In genomic region chr9:131640438-131641181, GRCh38 we compare ENCODE assay signal across 13 cellular contexts.
DNase-seq lines count a peak whose midpoint lies in the region; ATAC-seq and TF ChIP-seq lines count a peak whose summit lies in the region.
"Had no signal": no experiment of that assay in that cellular context is flagged by ENCODE, and none has a peak within 500 bp of the region (broad histone marks: within the 10 kb centered on the region; RNA-seq: fewer than 3 reads in every experiment).

No MANE protein-coding gene starts in this region.

- peaks cover 30 to 37% of the 10 kb centered on the region in 2 donors for H3K4me1 ChIP-seq in mucosa of rectum (ENCODE audit: control insufficient read depth in 2 of 2, insufficient read depth in 2 of 2, low read length in 2 of 2)
- H3K4me1 ChIP-seq in vagina = peaks cover 48% of the 10 kb centered on the region

- ATAC-seq in Right ventricle myocardium inferior = peak; percentile 4
- ATAC-seq in left cardiac atrium = no peak
- ATAC-seq in HG03095 (IDR thresholded peaks at IDR 0.05; ENCODE audit: unreplicated experiment) = no peak
- ATAC-seq: GM12878 had no signal

- in situ Hi-C loops in brain microvascular endothelial cell (cut with HindIII; ENCODE audit: low pct_ligation_motif_present, low sequenced_read_pairs) = no loop called here

- TF ChIP-seq CTCF in brain microvascular endothelial cell (IDR thresholded peaks at IDR 0.05; ENCODE audit: low read depth, low read length, missing control alignments) (no peak), vagina (IDR thresholded peaks at IDR 0.05) (no peak)

- no peak overlapping the region for H3K27ac ChIP-seq in brain microvascular endothelial cell
- H3K27ac ChIP-seq in mucosa of rectum (ENCODE audit: low read depth in 2 of 2, low read length in 2 of 2) = peak overlapping the region; percentile 79 to 81
- H3K27ac ChIP-seq in vagina = peak overlapping the region; percentile 89
- H3K27ac ChIP-seq: cardiac muscle cell, SJSA1 had no signal

- H3K36me3 ChIP-seq in brain microvascular endothelial cell (replicated peaks) (no peaks in the 10 kb centered on the region), mucosa of rectum (ENCODE audit: control insufficient read depth in 2 of 2, insufficient read depth in 2 of 2, low read length in 2 of 2) (peaks cover 18 to 30% of the 10 kb centered on the region in 2 donors), vagina (peaks cover 0 to 18% of the 10 kb centered on the region in 2 donors)
- H3K36me3 ChIP-seq: cardiac muscle cell, SJSA1 had no signal

- H3K27me3 ChIP-seq in brain microvascular endothelial cell (replicated peaks) (no peaks in the 10 kb centered on the region), mucosa of rectum (ENCODE audit: control insufficient read depth in 2 of 2, insufficient read depth in 2 of 2, low read length in 2 of 2) (no peaks in the 10 kb centered on the region), vagina (no peaks in the 10 kb centered on the region)
- H3K27me3 ChIP-seq: SJSA1, testis had no signal

- intact Hi-C loops in Right ventricle myocardium inferior (cut with DNase I) (no loop called here), left cardiac atrium (cut with DNase I) (no loop called here), vagina (cut with DNase I) (no loop called here)

- H3K9me3 ChIP-seq in mucosa of rectum (ENCODE audit: control insufficient read depth in 2 of 2, low read length in 2 of 2) (no peaks in the 10 kb centered on the region), vagina (no peaks in the 10 kb centered on the region)
- H3K9me3 ChIP-seq: SJSA1, testis had no signal

- TF ChIP-seq POLR2A in vagina (IDR thresholded peaks at IDR 0.05) = no peak

- no peak for DNase-seq in Right ventricle myocardium inferior (ENCODE audit: missing footprints)
- no peak for DNase-seq in left cardiac atrium
- peak; percentile 33 for DNase-seq in brain microvascular endothelial cell
- DNase-seq in vagina (ENCODE audit: extremely low spot score in 2 of 2) = no peak
- DNase-seq in COR-L47 (lab: John Stamatoyannopoulos, UW) = no peak
- DNase-seq in Kasumi-1 (lab: John Stamatoyannopoulos, UW) = no peak
- DNase-seq: NCI-H2227 treated with DMSO at 0.1 percent for 48 hours, testis had no signal

- H3K4me3 ChIP-seq in brain microvascular endothelial cell (ENCODE audit: low read depth, low read length) (no peak overlapping the region), mucosa of rectum (ENCODE audit: low read length in 2 of 2) (peak overlapping the region in 1 of 2 donors; percentile 51), vagina (no peak overlapping the region)
- H3K4me3 ChIP-seq: cardiac muscle cell, GM12878, SJSA1, testis had no signal

- H3K9ac ChIP-seq in mucosa of rectum (ENCODE audit: low read depth in 1 of 2, low read length in 2 of 2) = peak overlapping the region; percentile 15 to 41
